Comparison of ENCODE assay signal across 8 cellular contexts in the genomic region with DNA sequence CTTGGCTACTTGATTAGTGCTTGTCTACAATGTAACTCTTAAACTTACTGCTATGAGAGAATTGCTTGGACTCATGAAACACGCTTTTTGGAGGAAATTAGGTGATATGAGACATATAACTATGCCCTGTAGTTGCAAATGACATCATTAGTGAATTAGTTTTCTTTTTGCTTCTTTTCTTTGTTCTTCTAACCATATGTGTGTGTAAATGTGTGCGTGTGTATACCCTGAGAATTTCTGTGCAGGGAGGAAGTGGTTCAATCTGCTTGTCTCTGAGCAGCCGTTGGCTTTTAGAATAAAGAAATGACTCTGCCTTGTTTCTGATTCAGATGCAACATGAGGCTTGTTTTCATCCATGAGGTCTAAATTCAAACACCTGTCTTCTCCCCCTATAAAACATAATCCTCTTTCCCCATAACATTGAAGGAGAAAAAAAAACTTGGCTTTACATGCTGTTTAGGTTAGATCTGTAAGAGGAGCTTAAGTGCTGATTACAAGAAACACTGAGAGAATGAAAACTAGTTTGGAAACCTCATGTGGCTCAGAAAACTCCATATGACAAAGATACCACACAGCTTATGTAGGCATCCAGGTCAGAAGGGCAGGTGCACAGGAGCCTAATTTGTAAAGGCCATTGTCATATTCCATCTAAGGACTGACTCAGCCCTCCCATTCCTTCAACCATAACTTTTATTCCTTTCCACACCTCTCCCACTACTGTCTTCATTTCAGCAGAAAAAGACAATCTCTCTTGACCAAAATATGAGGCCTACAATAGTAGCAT. TPM values are rescaled to one million over a fixed set of nuclear protein-coding genes. Genes with fewer than 3 reads are reported as not detected.
A peak's percentile ranks its signal among the peaks of the same experiment; 100 is the strongest.
DNase-seq lines count a peak whose midpoint lies in the region; ATAC-seq and TF ChIP-seq lines count a peak whose summit lies in the region.

No MANE protein-coding gene starts in this region.

- ATAC-seq in GM19438 (IDR thresholded peaks at IDR 0.05; ENCODE audit: low read depth, unreplicated experiment) (peak; percentile 79), HG03342 (IDR thresholded peaks at IDR 0.05; ENCODE audit: unreplicated experiment) (peak; percentile 87)
- peak; percentile 94 for ATAC-seq in activated CD8-positive, alpha-beta T cell treated with anti-CD3 and anti-CD28 coated beads, Interleukin-2, amount 10 ng/mL, durations not matched to agents 7 days and 5 days

- H3K4me3 ChIP-seq in GM06990 (replicated peaks; ENCODE audit: low read depth, low read length) (no peak overlapping the region), PC-9 (no peak overlapping the region), thyroid gland (replicated peaks in 1 of 3) (no peak overlapping the region)

- H4K20me1 ChIP-seq in PC-9 (ENCODE audit: insufficient read depth), result no peaks in the 10 kb centered on the region

- no peaks in the 10 kb centered on the region for H3K9me2 ChIP-seq in PC-9 (ENCODE audit: insufficient read depth)

- H3K4me1 ChIP-seq in PC-9 (replicated peaks; ENCODE audit: insufficient read depth) (no peaks in the 10 kb centered on the region), thyroid gland (no peaks in the 10 kb centered on the region)

- no peaks in the 10 kb centered on the region for H3K9me3 Mint-ChIP-seq in activated CD8-positive, alpha-beta T cell treated with anti-CD3 and anti-CD28 coated beads, Interleukin-2, amount 10 ng/mL, durations not matched to agents 7 days and 5 days (ENCODE audit: insufficient read depth)

- WGBS in thyroid gland, 2 donors, result 78 to 92% methylated on average over 3 of the region's 3 CpGs

- CTCF ChIA-PET in activated CD8-positive, alpha-beta T cell treated with anti-CD3 and anti-CD28 coated beads, Interleukin-2, amount 10 ng/mL, durations not matched to agents 7 days and 5 days (lab: Charles Lee), result interaction anchor here (0.6 to 2.5 kb wide), 6 partner anchors 30 to 367 kb away, joined by 3 to 12 read pairs (median 4); partner anchors contain the start of genes BLM and HDDC3
- CTCF ChIA-PET in PC-9 (lab: Charles Lee), result no interaction called here

- peaks cover 15% of the 10 kb centered on the region for H3K36me3 Mint-ChIP-seq in activated CD8-positive, alpha-beta T cell treated with anti-CD3 and anti-CD28 coated beads, Interleukin-2, amount 10 ng/mL, durations not matched to agents 7 days and 5 days (ENCODE audit: low read depth)

- H3K27me3 Mint-ChIP-seq in activated CD8-positive, alpha-beta T cell treated with anti-CD3 and anti-CD28 coated beads, Interleukin-2, amount 10 ng/mL, durations not matched to agents 7 days and 5 days (ENCODE audit: low read depth), result no peaks in the 10 kb centered on the region

- H3K4me1 Mint-ChIP-seq in activated CD8-positive, alpha-beta T cell treated with anti-CD3 and anti-CD28 coated beads, Interleukin-2, amount 10 ng/mL, durations not matched to agents 7 days and 5 days (ENCODE audit: low read depth), result peaks cover 60% of the 10 kb centered on the region

- H3K27ac ChIP-seq in PC-9, result no peak overlapping the region
- no peak overlapping the region for H3K27ac ChIP-seq in thyroid gland

- POLR2A ChIA-PET in activated CD8-positive, alpha-beta T cell treated with anti-CD3 and anti-CD28 coated beads, Interleukin-2, amount 10 ng/mL, durations not matched to agents 7 days and 5 days (lab: Charles Lee), result interaction anchor here (0.6 to 3.6 kb wide), 9 partner anchors 8 to 1541 kb away, joined by 3 to 35 read pairs (median 6); partner anchors contain the start of gene BLM
- POLR2A ChIA-PET in PC-9 (lab: Charles Lee; ENCODE audit: unreplicated experiment), result interaction anchor here (0.9 kb wide), 1 partner anchor 125 kb away, joined by 10 read pairs; no protein-coding TSS in a partner anchor

- H3K27ac Mint-ChIP-seq in activated CD8-positive, alpha-beta T cell treated with anti-CD3 and anti-CD28 coated beads, Interleukin-2, amount 10 ng/mL, durations not matched to agents 7 days and 5 days, result peak overlapping the region; percentile 98

- H3K4me3 Mint-ChIP-seq in activated CD8-positive, alpha-beta T cell treated with anti-CD3 and anti-CD28 coated beads, Interleukin-2, amount 10 ng/mL, durations not matched to agents 7 days and 5 days, result peak overlapping the region; percentile 47

- TF ChIP-seq POLR2A in thyroid gland (IDR thresholded peaks at IDR 0.05), result no peak

- TF ChIP-seq CTCF in GM06990 (IDR thresholded peaks at IDR 0.05; ENCODE audit: insufficient read depth, low read length, poor library complexity, severe bottlenecking) (no peak), PC-9 (conservative IDR thresholded peaks at IDR 0.05) (no peak), thyroid gland (IDR thresholded peaks at IDR 0.05) (no peak)

- DNase-seq in GM06990 (ENCODE audit: extremely low read depth, insufficient read length) (peak; percentile 69), PC-9 (no peak), thyroid gland (no peak), G401 (ENCODE audit: low spot score) (no peak), OCI-M2 (lab: John Stamatoyannopoulos, UW; ENCODE audit: unreplicated experiment) (no peak)
- DNase-seq in activated CD8-positive, alpha-beta T cell treated with anti-CD3 and anti-CD28 coated beads, Interleukin-2, amount 10 ng/mL, durations not matched to agents 7 days and 5 days, result peak; percentile 74

- H3K27me3 ChIP-seq in GM06990 (replicated peaks; ENCODE audit: control insufficient read depth, insufficient read depth, low read length), result no peaks in the 10 kb centered on the region
- no peaks in the 10 kb centered on the region for H3K27me3 ChIP-seq in PC-9 (ENCODE audit: insufficient read depth, low read depth)
- no peaks in the 10 kb centered on the region for H3K27me3 ChIP-seq in thyroid gland

- no peaks in the 10 kb centered on the region for H3K79me2 ChIP-seq in PC-9 (ENCODE audit: low read depth)

- peaks cover 5% of the 10 kb centered on the region; the same call in 1 of the 2 replicates for H3F3A ChIP-seq in PC-9 (ENCODE audit: insufficient read depth, low read depth)

- in situ Hi-C loops in G401 (cut with HindIII; ENCODE audit: low sequenced_read_pairs), result no loop called here

- H2AFZ ChIP-seq in PC-9, result no peak overlapping the region

- H3K4me2 ChIP-seq in PC-9, result no peak overlapping the region

- intact Hi-C loops in PC-9 (cut with micrococcal nuclease; ENCODE audit: unreplicated experiment) (no loop called here), thyroid gland (cut with DNase I) (no loop called here)

- no peaks in the 10 kb centered on the region for H3K9me3 ChIP-seq in PC-9 (ENCODE audit: insufficient read depth, low read depth)
- H3K9me3 ChIP-seq in thyroid gland, result no peaks in the 10 kb centered on the region

- no TSS peak for BruUV-seq in PC-9 (replicated peaks; lab: Mats Ljungman, UMichigan)

- no peaks in the 10 kb centered on the region for H3K36me3 ChIP-seq in GM06990 (ENCODE audit: control insufficient read depth, insufficient read depth, low read length)
- no peaks in the 10 kb centered on the region for H3K36me3 ChIP-seq in PC-9 (ENCODE audit: low read depth)
- H3K36me3 ChIP-seq in thyroid gland, result no peaks in the 10 kb centered on the region

RNA-seq across cellular contexts. Expression of gene BLM, which starts 30.5 kb away (rescaled TPM):
- total RNA-seq in activated CD8-positive, alpha-beta T cell treated with anti-CD3 and anti-CD28 coated beads, Interleukin-2, amount 10 ng/mL, durations not matched to agents 7 days and 5 days, result 10 to 100 TPM; 52.3 to 57.4 TPM
- total RNA-seq in PC-9 (2021) (15.1 and 19.1 TPM in 2 replicates), thyroid gland (1 to 10 TPM in 3 of 4 donors, under 1 TPM in 1; 0.67 to 1.3 (median 1.2) TPM)
- 19.0 and 25.7 TPM in 2 replicates for total RNA-seq in G401 (2014; rRNA removed; shearing (Covaris generic))

Comparison
In these comparisons a context has a peak if more than half of its experiments do, and no peak if none do; other contexts are left out.
1. DNase-seq: peak in GM06990 (single experiment) and activated CD8-positive, alpha-beta T cell treated with anti-CD3 and anti-CD28 coated beads, Interleukin-2, amount 10 ng/mL, durations not matched to agents 7 days and 5 days (single experiment); none in PC-9 (0 of 2), thyroid gland (0 of 2), G401 (single experiment) and OCI-M2 (single experiment).
2. Peak in every context shown above with its lines, with median percentiles within 50 percentile points of each other: ATAC-seq.